In the genomic region with DNA sequence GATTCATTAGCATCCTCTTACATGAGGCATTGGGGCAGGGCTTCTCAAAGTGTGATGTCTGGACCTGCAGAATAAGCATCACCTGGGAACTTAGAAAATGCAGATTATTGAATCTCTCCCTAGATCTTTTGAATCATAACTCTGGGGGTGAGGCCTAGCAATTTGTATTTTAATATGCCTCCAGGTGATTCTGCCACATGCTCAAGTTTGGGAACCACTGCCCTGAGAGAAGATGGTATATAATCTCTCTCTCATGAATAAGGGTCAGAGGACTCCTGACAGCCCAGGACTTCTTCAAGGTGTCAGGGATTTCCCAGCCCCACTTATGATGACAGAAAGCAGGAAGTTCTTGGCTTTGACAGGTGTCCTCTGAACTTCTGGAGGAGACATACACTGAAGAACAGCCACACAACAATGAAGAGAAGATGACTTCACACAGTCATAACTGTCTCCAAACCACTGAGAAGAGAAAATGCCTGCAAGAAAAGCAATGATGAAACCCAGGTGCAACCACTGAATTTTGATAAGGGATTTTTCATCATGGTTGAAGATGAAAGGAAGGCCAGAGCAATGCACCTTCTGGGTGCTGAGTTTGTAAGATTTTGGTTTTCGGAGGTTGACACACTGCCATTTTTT, we compare ENCODE assay signal across 10 cellular contexts.
DNase-seq lines count a peak whose midpoint lies in the region; ATAC-seq and TF ChIP-seq lines count a peak whose summit lies in the region.
"Had no signal": no experiment of that assay in that cellular context is flagged by ENCODE, and none has a peak within 500 bp of the region (broad histone marks: within the 10 kb centered on the region; RNA-seq: fewer than 3 reads in every experiment).

No MANE protein-coding gene starts in this region.

- TF ChIP-seq POLR2A in gastrocnemius medialis (IDR thresholded peaks at IDR 0.05) (no peak), thyroid gland (IDR thresholded peaks at IDR 0.05) (no peak)

- intact Hi-C loops in gastrocnemius medialis (cut with DNase I; ENCODE audit: low total_unique reads) (no loop called here), thyroid gland (cut with DNase I) (no loop called here)

- in situ Hi-C loops in gastrocnemius medialis (cut with MboI; ENCODE audit: low sequenced_read_pairs in 4 of 4) = no loop called here

- H3K27ac ChIP-seq in gastrocnemius medialis (no peak overlapping the region), thyroid gland (no peak overlapping the region)

- H3K36me3 ChIP-seq in gastrocnemius medialis (no peaks in the 10 kb centered on the region), thyroid gland (no peaks in the 10 kb centered on the region)

- H3K27me3 ChIP-seq in gastrocnemius medialis = no peaks in the 10 kb centered on the region
- no peaks in the 10 kb centered on the region for H3K27me3 ChIP-seq in thyroid gland

- peak; percentile 82 for DNase-seq in GM12864 (ENCODE audit: low read depth)
- no peak for DNase-seq in gastrocnemius medialis
- DNase-seq in thyroid gland = no peak
- no peak for DNase-seq in stimulated activated CD4-positive, alpha-beta T cell treated with anti-CD3 and anti-CD28 coated beads, Interleukin-12 subunit alpha, Interleukin-12 subunit beta, amount 100 ng/mL, for 4 hours
- DNase-seq in UCSD-AML1 (lab: John Stamatoyannopoulos, UW; ENCODE audit: unreplicated experiment) = no peak
- DNase-seq: effector CD4-positive, alpha-beta T cell; NCI-H146 had no signal

- no peaks in the 10 kb centered on the region for H3K9me3 ChIP-seq in gastrocnemius medialis
- no peaks in the 10 kb centered on the region for H3K9me3 ChIP-seq in thyroid gland

- H3K4me3 ChIP-seq in GM12864 (ENCODE audit: low read depth, low read length) (no peak overlapping the region), gastrocnemius medialis (no peak overlapping the region), thyroid gland (replicated peaks in 1 of 3) (no peak overlapping the region)

- WGBS in thyroid gland, 2 donors = 96 to 97% methylated on average over 1 of the region's 1 CpG

- H3K4me1 ChIP-seq in gastrocnemius medialis (no peaks in the 10 kb centered on the region), thyroid gland (no peaks in the 10 kb centered on the region)

- no peak for TF ChIP-seq CTCF in GM12864 (IDR thresholded peaks at IDR 0.05; ENCODE audit: low read depth, low read length, missing control alignments)
- TF ChIP-seq CTCF in gastrocnemius medialis (IDR thresholded peaks at IDR 0.05 in 4 of 5, conservative IDR thresholded peaks at IDR 0.05 in 1 of 5) = no peak
- TF ChIP-seq CTCF in thyroid gland (IDR thresholded peaks at IDR 0.05) = no peak

- ATAC-seq in GM19035 (IDR thresholded peaks at IDR 0.05; ENCODE audit: unreplicated experiment) (peak; percentile 91), HG02571 (IDR thresholded peaks at IDR 0.05; ENCODE audit: unreplicated experiment) (peak; percentile 93), HG03342 (IDR thresholded peaks at IDR 0.05; ENCODE audit: unreplicated experiment) (peak; percentile 80), gastrocnemius medialis (no peak)

Comparison
In these comparisons a context has a peak if more than half of its experiments do, and no peak if none do; other contexts are left out.
1. ATAC-seq: peak in GM19035 (single experiment), HG02571 (single experiment) and HG03342 (single experiment); none in gastrocnemius medialis (0 of 2).